Comparison of ENCODE assay signal across 2 cellular contexts in genomic region chr2:26352892-26353291, GRCh38.
TF ChIP-seq lines count a peak whose summit lies in the region.

No MANE protein-coding gene starts in this region.

TF ChIP-seq in A549, 52 proteins besides CTCF, POLR2A, EP300 and RAD21:
- TF ChIP-seq FOSL2 (IDR thresholded peaks at IDR 0.05): no peak
- TF ChIP-seq FOSL2 (CRISPR knock-in tag; IDR thresholded peaks at IDR 0.05): peak; percentile 33; the same call in 1 of the 2 replicates
- no peak for TF ChIP-seq HOXB13 (CRISPR knock-in tag; IDR thresholded peaks at IDR 0.05; ENCODE audit: low read depth)

TF ChIP-seq in HCT116, 20 proteins besides CTCF, POLR2A, EP300 and RAD21:
- TF ChIP-seq ZNF274 (IDR thresholded peaks at IDR 0.05; ENCODE audit: low read depth, low read length) (no peak), SRF (IDR thresholded peaks at IDR 0.05; ENCODE audit: low read depth) (no peak), FOSL1 (IDR thresholded peaks at IDR 0.05; ENCODE audit: low read depth) (peak; percentile 59), JUND (IDR thresholded peaks at IDR 0.05) (peak; percentile 47)
TF ChIP-seq in HCT116: peak in this region for 2.
